Comparison of ENCODE assay signal across 19 cellular contexts in the genomic region with DNA sequence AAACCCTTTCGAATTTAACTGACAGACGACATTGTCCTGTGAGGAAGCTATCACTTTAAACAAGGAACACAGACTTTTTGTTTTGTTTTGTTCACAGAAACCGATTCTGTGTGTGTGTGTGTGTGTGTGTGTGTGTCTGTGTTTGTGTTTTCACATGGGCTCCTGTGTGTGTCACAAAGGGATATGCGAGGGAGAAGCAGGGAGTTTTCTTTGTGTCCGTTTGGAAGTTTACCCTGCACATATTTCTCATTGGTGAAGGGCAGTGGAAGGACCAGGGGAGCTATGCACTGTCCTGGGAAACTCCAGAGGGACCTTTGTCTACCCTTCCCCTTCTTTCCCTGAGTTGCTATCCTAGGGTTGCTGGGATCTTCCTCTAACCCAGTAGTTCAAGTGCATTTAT. TPM values are rescaled to one million over a fixed set of nuclear protein-coding genes. Genes with fewer than 3 reads are reported as not detected.
DNase-seq lines count a peak whose midpoint lies in the region; ATAC-seq and TF ChIP-seq lines count a peak whose summit lies in the region.
"Had no signal": no experiment of that assay in that cellular context is flagged by ENCODE, and none has a peak within 500 bp of the region (broad histone marks: within the 10 kb centered on the region; RNA-seq: fewer than 3 reads in every experiment).

No MANE protein-coding gene starts in this region.

- TF ChIP-seq CTCF in psoas muscle (IDR thresholded peaks at IDR 0.05): no peak

- no peaks in the 10 kb centered on the region for H3K27me3 ChIP-seq in HAP-1 (ENCODE audit: low read depth)
- peaks cover 65% of the 10 kb centered on the region for H3K27me3 ChIP-seq in iPS-18a (ENCODE audit: control insufficient read depth, insufficient read depth, low read length)
- H3K27me3 ChIP-seq in psoas muscle (ENCODE audit: insufficient read depth in 3 of 3, low read length in 2 of 3): peaks cover 25 to 94% (median 35%) of the 10 kb centered on the region in 3 donors

- no peak overlapping the region for H3K9ac ChIP-seq in iPS-18a (ENCODE audit: low read length)
- H3K9ac ChIP-seq: KMS-11 had no signal

- DNase-seq in Caki2 (ENCODE audit: low read depth) (peak; percentile 70), HAP-1 (ENCODE audit: low spot score in 2 of 2) (peak in 1 of 2 experiments; percentile 2), RPMI7951 (ENCODE audit: low read depth) (peak; percentile 29), ureter (ENCODE audit: low spot score) (no peak), psoas muscle (no peak)
- DNase-seq: activated CD4-positive, alpha-beta T cell treated with anti-CD3 and anti-CD28 coated beads, Interleukin-2, amount 10 ng/mL, durations not matched to agents 24 days and 14 days; activated T-cell treated with anti-CD3 and anti-CD28 coated beads, Interleukin-2, amount 50 U/mL, for 24 hours; C1 segment of cervical spinal cord; heart left ventricle; left ventricle myocardium inferior; NCI-H510A treated with DMSO at 0.1 percent for 48 hours had no signal

- H3K36me3 ChIP-seq in HAP-1 (replicated peaks): no peaks in the 10 kb centered on the region
- H3K36me3 ChIP-seq in iPS-18a (ENCODE audit: control insufficient read depth, low read depth, low read length): no peaks in the 10 kb centered on the region
- no peaks in the 10 kb centered on the region for H3K36me3 ChIP-seq in psoas muscle (ENCODE audit: insufficient read depth in 1 of 2, low read depth in 1 of 2)
- H3K36me3 ChIP-seq: heart left ventricle, left ventricle myocardium inferior, thoracic aorta had no signal

- ATAC-seq in GM21723 (IDR thresholded peaks at IDR 0.05; ENCODE audit: unreplicated experiment) (no peak), psoas muscle (no peak), HG03442 (IDR thresholded peaks at IDR 0.05; ENCODE audit: unreplicated experiment) (no peak)
- ATAC-seq: heart left ventricle had no signal

- 18 to 23% (median 19%) methylated on average over 5 of the region's 5 CpGs for WGBS in psoas muscle, 3 donors

- in situ Hi-C loops in Caki2 (cut with HindIII; ENCODE audit: low pct_unique_long_range_greater_than_20kb, low sequenced_read_pairs): no loop called here
- in situ Hi-C loops in HAP-1 (cut with MboI; ENCODE audit: low sequenced_read_pairs): no loop called here

- H3K27ac ChIP-seq in iPS-18a (ENCODE audit: low read length) (no peak overlapping the region), psoas muscle (no peak overlapping the region)
- H3K27ac ChIP-seq: heart left ventricle, KMS-11, left ventricle myocardium inferior, thoracic aorta had no signal

- peaks cover 4% of the 10 kb centered on the region; the same call in 1 of the 2 replicates for H3K4me1 ChIP-seq in HAP-1
- H3K4me1 ChIP-seq in iPS-18a (ENCODE audit: control insufficient read depth, low read depth, low read length): peaks cover 16% of the 10 kb centered on the region
- no peaks in the 10 kb centered on the region for H3K4me1 ChIP-seq in psoas muscle
- H3K4me1 ChIP-seq: left ventricle myocardium inferior had no signal

- H3K9me3 ChIP-seq in HAP-1 (no peaks in the 10 kb centered on the region), iPS-18a (ENCODE audit: control insufficient read depth, low read depth, low read length) (no peaks in the 10 kb centered on the region), psoas muscle (no peaks in the 10 kb centered on the region)
- H3K9me3 ChIP-seq: thoracic aorta had no signal

- H3K4me3 ChIP-seq in HAP-1 (peak overlapping the region; percentile 25), iPS-18a (ENCODE audit: low read length) (peak overlapping the region; percentile 85), psoas muscle (no peak overlapping the region)
- H3K4me3 ChIP-seq: heart left ventricle, left ventricle myocardium inferior, thoracic aorta had no signal

- intact Hi-C loops in psoas muscle (cut with DNase I): no loop called here

RNA-seq across cellular contexts. Expression of a gene that starts 17.7 kb away (rescaled TPM):
- not detected in 2 replicates for total RNA-seq in Caki2 (2014; rRNA removed; shearing (Covaris generic); ENCODE audit: low replicate concordance)
- 0.12 TPM in 1 of 2 replicates, not detected in the other for total RNA-seq in RPMI7951 (2014; rRNA removed; shearing (Covaris generic))
- not detected for total RNA-seq in ureter
- total RNA-seq in psoas muscle: not detected
- under 1 TPM in 1 of 3 donors, not detected in 2; 0.08 TPM for polyA plus RNA-seq in psoas muscle
- total RNA-seq: activated CD4-positive, alpha-beta T cell treated with anti-CD3 and anti-CD28 coated beads, Interleukin-2, amount 10 ng/mL, durations not matched to agents 24 days and 14 days; epithelial cell of proximal tubule; heart left ventricle; left ventricle myocardium inferior; myocyte; renal cortical epithelial cell; thoracic aorta had no signal
- polyA plus RNA-seq: heart left ventricle had no signal

RNA-seq across cellular contexts. Expression of a gene that starts 46.9 kb away (rescaled TPM):
- total RNA-seq in Caki2 (2014; rRNA removed; shearing (Covaris generic); ENCODE audit: low replicate concordance): 10.7 and 14.3 TPM in 2 replicates
- 0.36 TPM in 1 of 2 replicates, not detected in the other for total RNA-seq in RPMI7951 (2014; rRNA removed; shearing (Covaris generic))
- total RNA-seq in ureter: 13.0 TPM
- not detected for total RNA-seq in psoas muscle
- polyA plus RNA-seq in psoas muscle: under 1 TPM in 1 of 3 donors, not detected in 2; 0.08 TPM
- total RNA-seq: activated CD4-positive, alpha-beta T cell treated with anti-CD3 and anti-CD28 coated beads, Interleukin-2, amount 10 ng/mL, durations not matched to agents 24 days and 14 days; myocyte; thoracic aorta had no signal
- polyA plus RNA-seq: heart left ventricle had no signal

Comparison
In these comparisons a context has a peak if more than half of its experiments do, and no peak if none do; other contexts are left out.
1. DNase-seq: peak in Caki2 (single experiment) and RPMI7951 (single experiment); none in ureter (single experiment) and psoas muscle (0 of 2).